In genomic region chr10:125156739-125157472, GRCh38 we compare ENCODE assay signal across 9 cellular contexts. TPM values are rescaled to one million over a fixed set of nuclear protein-coding genes. Genes with fewer than 3 reads are reported as not detected.
A peak's percentile ranks its signal among the peaks of the same experiment; 100 is the strongest.
DNase-seq lines count a peak whose midpoint lies in the region; ATAC-seq, FAIRE-seq and TF ChIP-seq lines count a peak whose summit lies in the region.
"Had no signal": no experiment of that assay in that cellular context is flagged by ENCODE, and none has a peak within 500 bp of the region (broad histone marks: within the 10 kb centered on the region; RNA-seq: fewer than 3 reads in every experiment).

No MANE protein-coding gene starts in this region.

- in situ Hi-C loops in HepG2 (cut with HindIII; ENCODE audit: extremely low pct_ligation_motif_present, low pct_unique_long_range_greater_than_20kb): no loop called here

- H2AFZ ChIP-seq in HepG2 (ENCODE audit: low read length): no peak overlapping the region

- POLR2A ChIA-PET in HepG2 (lab: Yijun Ruan, JAX): no interaction called here

- CTCF ChIA-PET in HepG2 (lab: Yijun Ruan, JAX; ENCODE audit: low intra/inter-chr PET ratio, low total read pairs): no interaction called here

- TF ChIP-seq RAD21 in HepG2 (CRISPR knock-in tag; IDR thresholded peaks at IDR 0.05): no peak

- intact Hi-C loops in body of pancreas (cut with DNase I) (no loop called here), HepG2 (cut with micrococcal nuclease; ENCODE audit: unreplicated experiment) (no loop called here)

- BruUV-seq in HepG2 (replicated peaks; lab: Mats Ljungman, UMichigan): no TSS peak

- H3K36me3 ChIP-seq in body of pancreas (replicated peaks in 1 of 2; ENCODE audit: insufficient read depth in 1 of 2, low read depth in 2 of 2) (no peaks in the 10 kb centered on the region), HepG2 (replicated peaks in 1 of 2; ENCODE audit: control insufficient read depth in 1 of 2, insufficient read depth in 2 of 2, low read length in 2 of 2) (no peaks in the 10 kb centered on the region), thoracic aorta (no peaks in the 10 kb centered on the region)

- no peaks in the 10 kb centered on the region for H3K27me3 ChIP-seq in body of pancreas
- H3K27me3 ChIP-seq in HepG2 (ENCODE audit: control insufficient read depth in 1 of 2, insufficient read depth in 2 of 2, low read length in 2 of 2): peaks cover 10 to 76% of the 10 kb centered on the region in 2 experiments
- no peaks in the 10 kb centered on the region for H3K27me3 ChIP-seq in thoracic aorta (replicated peaks; ENCODE audit: insufficient read depth)

- H3K4me2 ChIP-seq in HepG2 (ENCODE audit: low read depth, low read length): no peak overlapping the region

- DNase-seq in NCI-H1105 treated with DMSO at 0.1 percent for 48 hours (lab: John Stamatoyannopoulos, UW) (peak; percentile 46), NCI-H1105 (lab: John Stamatoyannopoulos, UW) (no peak), body of pancreas (peak; percentile 73 to 90 (median 82)), HepG2 (ENCODE audit: low spot score) (no peak), thoracic aorta (ENCODE audit: low spot score) (no peak), GDM1 (lab: John Stamatoyannopoulos, UW) (no peak)
- DNase-seq in central memory CD4-positive, alpha-beta T cell: no peak
- DNase-seq: MV-4-11 had no signal

- H3K9me3 ChIP-seq in body of pancreas: no peaks in the 10 kb centered on the region
- H3K9me3 ChIP-seq in HepG2 (ENCODE audit: low read length): no peaks in the 10 kb centered on the region
- H3K9me3 ChIP-seq in thoracic aorta: no peaks in the 10 kb centered on the region

- TF ChIP-seq EP300 in HepG2 (IDR thresholded peaks at IDR 0.05; ENCODE audit: low read depth in 2 of 2, low read length in 2 of 2): no peak
- TF ChIP-seq EP300 in HepG2 (CRISPR knock-in tag; IDR thresholded peaks at IDR 0.05; ENCODE audit: borderline replicate concordance): no peak

- no peak for FAIRE-seq in HepG2 (lab: Jason Lieb, UNC)

- TF ChIP-seq CTCF in body of pancreas (IDR thresholded peaks at IDR 0.05) (no peak), HepG2 (CRISPR knock-in tag; IDR thresholded peaks at IDR 0.05) (no peak), thoracic aorta (IDR thresholded peaks at IDR 0.05) (no peak)

- H3K79me2 ChIP-seq in HepG2 (ENCODE audit: insufficient read depth, low read length): no peaks in the 10 kb centered on the region

- H3K27ac ChIP-seq in body of pancreas: peak overlapping the region; percentile 89 to 100 (median 98)
- no peak overlapping the region for H3K27ac ChIP-seq in HepG2 (ENCODE audit: extremely low read length, insufficient read depth, low read length)
- H3K27ac ChIP-seq in thoracic aorta: peak overlapping the region in 1 of 2 donors; percentile 94

- WGBS in body of pancreas, 2 donors: 8 to 10% methylated on average over 13 of the region's 13 CpGs
- WGBS in HepG2 (ENCODE audit: low lambda C conversion rate): 13% methylated on average over 13 of the region's 13 CpGs

- ATAC-seq in body of pancreas (peak; percentile 49), HepG2 (no peak), thoracic aorta (ENCODE audit: insufficient number of reproducible peaks, low FRiP score, low read depth) (no peak), GM18868 (IDR thresholded peaks at IDR 0.05; ENCODE audit: unreplicated experiment) (no peak)

- H3K4me3 ChIP-seq in body of pancreas (no peak overlapping the region), HepG2 (replicated peaks in 1 of 3; ENCODE audit: insufficient read depth in 1 of 3, low read depth in 2 of 3, low read length in 3 of 3) (no peak overlapping the region), thoracic aorta (peak overlapping the region; percentile 93)

- no peak overlapping the region for H3K9ac ChIP-seq in HepG2 (ENCODE audit: insufficient read depth, low read depth, low read length)

- no peaks in the 10 kb centered on the region for H4K20me1 ChIP-seq in HepG2 (ENCODE audit: insufficient read depth, low read length)

- TF ChIP-seq POLR2A in body of pancreas (IDR thresholded peaks at IDR 0.05): peak in 2 of 3 donors; percentile 39 to 47
- TF ChIP-seq POLR2A in HepG2 (IDR thresholded peaks at IDR 0.05; ENCODE audit: insufficient read depth in 1 of 2, low read depth in 2 of 2, low read length in 2 of 2): no peak

- peaks cover 62% of the 10 kb centered on the region for H3K4me1 ChIP-seq in body of pancreas
- H3K4me1 ChIP-seq in HepG2 (ENCODE audit: insufficient read depth, low read length): peaks cover 6% of the 10 kb centered on the region; the same call in 1 of the 2 replicates
- peaks cover 55 to 65% of the 10 kb centered on the region in 2 donors for H3K4me1 ChIP-seq in thoracic aorta (ENCODE audit: control insufficient read depth in 1 of 2, low read depth in 2 of 2)

TF ChIP-seq in HepG2, 621 proteins besides CTCF, POLR2A, EP300 and RAD21 (continues in another document):
- TF ChIP-seq SOX13 (IDR thresholded peaks at IDR 0.05): no peak
- TF ChIP-seq SOX13 (CRISPR knock-in tag; conservative IDR thresholded peaks at IDR 0.05 in 1 of 2, IDR thresholded peaks at IDR 0.05 in 1 of 2): peak in 1 of 2 experiments; percentile 46; a peak in 1 of 4 replicates
- no peak for TF ChIP-seq ZNF782 (CRISPR knock-in tag; IDR thresholded peaks at IDR 0.05; ENCODE audit: borderline replicate concordance)
- TF ChIP-seq STAT5B (CRISPR knock-in tag; IDR thresholded peaks at IDR 0.05): no peak
- no peak for TF ChIP-seq ZNF33A (CRISPR knock-in tag; IDR thresholded peaks at IDR 0.05; ENCODE audit: borderline replicate concordance)
- TF ChIP-seq RELA (CRISPR knock-in tag; IDR thresholded peaks at IDR 0.05): no peak
- peak; percentile 92 for TF ChIP-seq CBX2 (IDR thresholded peaks at IDR 0.05; ENCODE audit: low read depth, low read length)
- TF ChIP-seq CBX2 (CRISPR knock-in tag; IDR thresholded peaks at IDR 0.05; ENCODE audit: low read depth): no peak
- no peak for TF ChIP-seq ZNF816 (CRISPR knock-in tag; IDR thresholded peaks at IDR 0.05; ENCODE audit: borderline replicate concordance)
- peak; percentile 80 for TF ChIP-seq HNF1A (IDR thresholded peaks at IDR 0.05; ENCODE audit: low read depth)
- no peak for TF ChIP-seq HNF1A (CRISPR knock-in tag; IDR thresholded peaks at IDR 0.05; ENCODE audit: borderline replicate concordance)
- no peak for TF ChIP-seq SATB2 (CRISPR knock-in tag; IDR thresholded peaks at IDR 0.05)
- no peak for TF ChIP-seq YEATS4 (CRISPR knock-in tag; IDR thresholded peaks at IDR 0.05; ENCODE audit: borderline replicate concordance)
- no peak for TF ChIP-seq NFYB (CRISPR knock-in tag; IDR thresholded peaks at IDR 0.05)
- no peak for TF ChIP-seq RFXAP (CRISPR knock-in tag; IDR thresholded peaks at IDR 0.05; ENCODE audit: borderline replicate concordance)

RNA-seq across cellular contexts. Expression of gene CTBP2, which starts 3.5 kb away (rescaled TPM):
- total RNA-seq in body of pancreas (10 to 100 TPM; 32.0 to 49.0 TPM), HepG2 (2016; rRNA removed; fragmentation: Illumina TruSeq; extraction: Trizol) (not detected in 2 replicates), thoracic aorta (10 to 100 TPM; 62.8 to 80.6 TPM)
- total RNA-seq in HepG2 (2016; cell fraction: cytosol; rRNA removed; fragmentation: Illumina TruSeq; extraction: Trizol; ENCODE audit: low read depth): not detected in 2 replicates
- total RNA-seq in HepG2 (2016; cell fraction: insoluble cytoplasmic fraction; rRNA removed; fragmentation: Illumina TruSeq; extraction: Trizol): not detected in 2 replicates
- not detected in 2 replicates for total RNA-seq in HepG2 (2016; cell fraction: membrane; rRNA removed; fragmentation: Illumina TruSeq; extraction: Trizol)
- total RNA-seq in HepG2 (2016; cell fraction: nucleus; rRNA removed; fragmentation: Illumina TruSeq; extraction: Trizol): not detected in 2 replicates
- 0.08 TPM in 1 of 2 replicates, not detected in the other for polyA plus RNA-seq in HepG2 (2011; rRNA removed)
- 0.04 and 0.05 TPM in 2 replicates for polyA plus RNA-seq in HepG2 (2011; cell fraction: cytosol; rRNA removed)
- 0.02 TPM in 1 of 2 replicates, not detected in the other for polyA plus RNA-seq in HepG2 (2011; cell fraction: nucleus; rRNA removed)
- polyA plus RNA-seq in HepG2 (2012): 0.08 TPM in 2 replicates
- not detected in 2 replicates for polyA plus RNA-seq in HepG2 (2016; cell fraction: cytosol; fragmentation: Illumina TruSeq; extraction: Trizol; ENCODE audit: low read depth)
- not detected in 2 replicates for polyA plus RNA-seq in HepG2 (2016; cell fraction: insoluble cytoplasmic fraction; fragmentation: Illumina TruSeq; extraction: Trizol; ENCODE audit: low read depth)
- not detected in 2 replicates for polyA plus RNA-seq in HepG2 (2016; cell fraction: membrane; fragmentation: Illumina TruSeq; extraction: Trizol; ENCODE audit: low read depth)
- not detected in 2 replicates for polyA plus RNA-seq in HepG2 (2016; cell fraction: nucleus; fragmentation: Illumina TruSeq; extraction: Trizol; ENCODE audit: insufficient read depth, low read depth)
- 1.2 and 101 TPM in 2 replicates for polyA minus RNA-seq in HepG2 (2011; rRNA and poly(A)+ RNA removed; ENCODE audit: low replicate concordance)
- polyA minus RNA-seq in HepG2 (2011; cell fraction: cytosol; rRNA and poly(A)+ RNA removed): 0.49 and 0.53 TPM in 2 replicates
- 0.39 TPM in 1 of 2 replicates, not detected in the other for polyA minus RNA-seq in HepG2 (2011; cell fraction: nucleus; rRNA and poly(A)+ RNA removed)

Comparison
In these comparisons a context has a peak if more than half of its experiments do, and no peak if none do; other contexts are left out.
1. DNase-seq: peak in NCI-H1105 treated with DMSO at 0.1 percent for 48 hours (single experiment) and body of pancreas (4 of 4); none in NCI-H1105 (single experiment), HepG2 (single experiment), thoracic aorta (single experiment), central memory CD4-positive, alpha-beta T cell (single experiment) and GDM1 (single experiment).
2. POLR2A ChIP-seq: peak in body of pancreas (2 of 3); none in HepG2 (0 of 2).
3. RNA of gene CTBP2, which starts 3.5 kb away (total RNA-seq): 62.8 to 80.6 TPM in thoracic aorta and 32.0 to 49.0 TPM in body of pancreas; not detected in HepG2; every median in the first group is over 10 times any median in the second.